In genomic region chr2:68253211-68254068, GRCh38 we compare ENCODE assay signal across 8 cellular contexts. TPM values are rescaled to one million over a fixed set of nuclear protein-coding genes. Genes with fewer than 3 reads are reported as not detected.
DNase-seq lines count a peak whose midpoint lies in the region; TF ChIP-seq lines count a peak whose summit lies in the region.

No MANE protein-coding gene starts in this region.

- H2BK120ac ChIP-seq in mesenchymal stem cell (ENCODE audit: low read depth, low read length), result peak overlapping the region; percentile 67

- H3K4me2 ChIP-seq in mesenchymal stem cell (ENCODE audit: low read length, poor library complexity, severe bottlenecking), result peak overlapping the region; percentile 92

- H3K18ac ChIP-seq in mesenchymal stem cell (ENCODE audit: low read depth in 1 of 2, low read length in 2 of 2), result peak overlapping the region; percentile 98 to 99

- TF ChIP-seq CTCF in testis (IDR thresholded peaks at IDR 0.05), result no peak

- H4K8ac ChIP-seq in mesenchymal stem cell (ENCODE audit: low read length), result peak overlapping the region; percentile 71

- H2BK15ac ChIP-seq in mesenchymal stem cell (ENCODE audit: low read depth, poor library complexity, severe bottlenecking), result peak overlapping the region; percentile 84

- H3K79me1 ChIP-seq in mesenchymal stem cell (replicated peaks; ENCODE audit: low read length, poor library complexity, severe bottlenecking), result no peaks in the 10 kb centered on the region

- H3K14ac ChIP-seq in mesenchymal stem cell (ENCODE audit: low read length in 2 of 2), result peak overlapping the region in 1 of 2 experiments; percentile 97

- no peaks in the 10 kb centered on the region for H3K9me3 ChIP-seq in SJCRH30 (replicated peaks)
- H3K9me3 ChIP-seq in mesenchymal stem cell (ENCODE audit: control insufficient read depth, low read length), result no peaks in the 10 kb centered on the region
- H3K9me3 ChIP-seq in testis, result no peaks in the 10 kb centered on the region

- no peaks in the 10 kb centered on the region for H3K36me3 ChIP-seq in SJCRH30
- no peaks in the 10 kb centered on the region for H3K36me3 ChIP-seq in mesenchymal stem cell (ENCODE audit: control insufficient read depth in 1 of 2, insufficient read depth in 2 of 2, low read depth in 1 of 2, low read length in 2 of 2)
- no peaks in the 10 kb centered on the region for H3K36me3 ChIP-seq in testis (ENCODE audit: low read depth, missing control alignments)

- no peak for TF ChIP-seq POLR2A in testis (IDR thresholded peaks at IDR 0.05)

- H3K4me1 ChIP-seq in SJCRH30 (0 out of 2 replicates have a peak, but pooled peaks cover 3% of the 10 kb centered on the region), mesenchymal stem cell (ENCODE audit: control insufficient read depth, insufficient read depth, low read depth, low read length) (no peaks in the 10 kb centered on the region), testis (peaks cover 24% of the 10 kb centered on the region)

- H3K4me3 ChIP-seq in SJCRH30 (peak overlapping the region; percentile 74), mesenchymal stem cell (ENCODE audit: insufficient read depth in 1 of 2, low read depth in 1 of 2, low read length in 2 of 2) (peak overlapping the region; percentile 72 to 98), testis (peak overlapping the region; percentile 86 to 90)

- peak overlapping the region; percentile 83 to 96 for H3K23ac ChIP-seq in mesenchymal stem cell (ENCODE audit: low read length in 2 of 2)

- peak overlapping the region; percentile 99 for H3K9ac ChIP-seq in mesenchymal stem cell (ENCODE audit: low read length)

- peak overlapping the region; percentile 48 for H3K27ac ChIP-seq in SJCRH30
- peak overlapping the region; percentile 96 for H3K27ac ChIP-seq in mesenchymal stem cell (ENCODE audit: low read length, poor library complexity, severe bottlenecking)
- peak overlapping the region; percentile 94 to 97 for H3K27ac ChIP-seq in testis

- no peak overlapping the region for H2BK12ac ChIP-seq in mesenchymal stem cell (ENCODE audit: low read length in 2 of 2)

- WGBS in mesenchymal stem cell, result 0% methylated on average over 6 of the region's 16 CpGs
- 1% methylated on average over 16 of the region's 16 CpGs for WGBS in testis, 2 donors

- intact Hi-C loops in testis (cut with DNase I; ENCODE audit: low total_unique reads), result no loop called here

- DNase-seq in NCI-H510A treated with DMSO at 0.1 percent for 48 hours (lab: John Stamatoyannopoulos, UW), result peak; percentile 32
- DNase-seq in NCI-H510A (lab: John Stamatoyannopoulos, UW), result no peak
- DNase-seq in SJCRH30, result peak in 1 of 2 experiments; percentile 40
- peak; percentile 38 for DNase-seq in central memory CD4-positive, alpha-beta T cell
- peak; percentile 75 for DNase-seq in mesenchymal stem cell
- DNase-seq in testis, result peak; percentile 24
- DNase-seq in SKM-1 (lab: John Stamatoyannopoulos, UW; ENCODE audit: unreplicated experiment), result no peak
- DNase-seq in NCI-H1105 treated with DMSO at 0.1 percent for 48 hours (lab: John Stamatoyannopoulos, UW), result no peak

- no peak overlapping the region for H2AFZ ChIP-seq in mesenchymal stem cell (ENCODE audit: low read depth, low read length)

- H2AK5ac ChIP-seq in mesenchymal stem cell (ENCODE audit: low read length, severe bottlenecking), result peak overlapping the region; percentile 19

- H3K27me3 ChIP-seq in SJCRH30, result no peaks in the 10 kb centered on the region
- no peaks in the 10 kb centered on the region for H3K27me3 ChIP-seq in mesenchymal stem cell (ENCODE audit: control insufficient read depth in 1 of 2, insufficient read depth in 1 of 2, low read length in 2 of 2)
- H3K27me3 ChIP-seq in testis, result no peaks in the 10 kb centered on the region

- peak overlapping the region; percentile 85 for H4K91ac ChIP-seq in mesenchymal stem cell (ENCODE audit: low read length)

- peak overlapping the region; percentile 96 to 99 for H3K4ac ChIP-seq in mesenchymal stem cell (ENCODE audit: low read depth in 1 of 2, low read length in 2 of 2)

- H2BK5ac ChIP-seq in mesenchymal stem cell (ENCODE audit: low read depth, low read length, poor library complexity, severe bottlenecking), result peak overlapping the region; percentile 66

RNA-seq across cellular contexts. Expression of gene PPP3R1, which starts 1.1 kb away (rescaled TPM):
- total RNA-seq in SJCRH30 (2014; rRNA removed; shearing (Covaris generic)), result 49.0 and 50.8 TPM in 2 replicates
- polyA plus RNA-seq in mesenchymal stem cell (2013, experiment 1 of 2), result 28.6 TPM
- polyA plus RNA-seq in mesenchymal stem cell (2013, experiment 2 of 2), result 29.2 TPM
- total RNA-seq in testis, result 10 to 100 TPM; 35.7 to 37.0 TPM
- polyA plus RNA-seq in testis (ENCODE audit: insufficient read depth, low read depth, low replicate concordance), result 45.0 TPM

Comparison
In these comparisons a context has a peak if more than half of its experiments do, and no peak if none do; other contexts are left out.
1. DNase-seq: peak in NCI-H510A treated with DMSO at 0.1 percent for 48 hours (single experiment), central memory CD4-positive, alpha-beta T cell (single experiment), mesenchymal stem cell (single experiment) and testis (single experiment); none in NCI-H510A (single experiment), SKM-1 (single experiment) and NCI-H1105 treated with DMSO at 0.1 percent for 48 hours (single experiment).
2. Peak in every context shown above with its lines, with median percentiles within 50 percentile points of each other: H3K27ac ChIP-seq and H3K4me3 ChIP-seq.